Comparison of ENCODE assay signal across 15 cellular contexts in genomic region chr10:59575269-59575668, GRCh38.
"Had no signal": no experiment of that assay in that cellular context is flagged by ENCODE, and none has a peak within 500 bp of the region (broad histone marks: within the 10 kb centered on the region; RNA-seq: fewer than 3 reads in every experiment).

No MANE protein-coding gene starts in this region.

- H3K4me1 ChIP-seq: body of pancreas, left lung had no signal

- ATAC-seq: activated CD4-positive, CD25-positive, alpha-beta regulatory T cell treated with anti-CD3 and anti-CD28 coated beads, Interleukin-2, amount 50 U/mL, for 24 hours; activated CD8-positive, alpha-beta T cell treated with anti-CD3 and anti-CD28 coated beads, Interleukin-2, amount 10 ng/mL, durations not matched to agents 7 days and 5 days; body of pancreas; left lung; stimulated activated naive CD8-positive, alpha-beta T cell treated with anti-CD3 and anti-CD28 coated beads, Interleukin-15, Interleukin-2, amounts not matched to agents 100 U/mL and 50 U/mL, for 24 hours had no signal

- H3K4me3 ChIP-seq: body of pancreas, left lung, tibial artery had no signal

- H3K9me3 ChIP-seq: body of pancreas, left lung, tibial artery had no signal

- H3K36me3 ChIP-seq: left lung, tibial artery had no signal

- H3K27me3 ChIP-seq: body of pancreas, left lung, tibial artery had no signal

- H3K27ac ChIP-seq: body of pancreas, left lung, tibial artery had no signal

- DNase-seq: activated CD4-positive, alpha-beta T cell treated with anti-CD3 and anti-CD28 coated beads, Interleukin-2, amount 10 ng/mL, durations not matched to agents 7 days and 5 days; activated CD8-positive, alpha-beta T cell treated with anti-CD3 and anti-CD28 coated beads, Interleukin-2, amount 10 ng/mL, durations not matched to agents 7 days and 5 days; activated naive CD4-positive, alpha-beta T cell treated with Interleukin-2 at 50 U/mL for 16 hours; activated T-cell treated with anti-CD3 and anti-CD28 coated beads, Interleukin-2, amount 50 U/mL, for 24 hours; body of pancreas; foreskin melanocyte; glutamatergic neuron; hippocampal formation; kidney; left lung; occipital lobe; stimulated activated naive CD8-positive, alpha-beta T cell treated with anti-CD3 and anti-CD28 coated beads, Interleukin-15, Interleukin-2, amounts not matched to agents 100 U/mL and 50 U/mL, for 24 hours; substantia nigra; tibial artery had no signal
